ENCODE assay signal across 14 cellular contexts in genomic region chr18:51724790-51725721, GRCh38.
DNase-seq lines count a peak whose midpoint lies in the region; TF ChIP-seq lines count a peak whose summit lies in the region.
"Had no signal": no experiment of that assay in that cellular context is flagged by ENCODE, and none has a peak within 500 bp of the region (broad histone marks: within the 10 kb centered on the region; RNA-seq: fewer than 3 reads in every experiment).

No MANE protein-coding gene starts in this region.

- DNase-seq in GM13976 (ENCODE audit: low spot score) = peak; percentile 22
- DNase-seq in H9 = no peak
- DNase-seq in kidney tubule cell (ENCODE audit: low spot score) = peak; percentile 2
- no peak for DNase-seq in COLO668 (lab: John Stamatoyannopoulos, UW; ENCODE audit: unreplicated experiment)
- DNase-seq in activated T-helper 2 cell treated with anti-CD3 and anti-CD28 coated beads, Interferon-gamma antibody, Interleukin-2, Interleukin-4, amounts not matched to agents 10 μg/mL and 5 μg/mL and 100 μg/mL, durations not matched to agents 14 hours and 24 hours and 36 hours (ENCODE audit: low spot score) = no peak
- DNase-seq in activated naive CD8-positive, alpha-beta T cell treated with anti-CD3 and anti-CD28 coated beads for 36 hours = no peak
- DNase-seq in activated effector memory CD4-positive, alpha-beta T cell treated with anti-CD3 and anti-CD28 coated beads, Interleukin-2, amount 50 U/mL, for 16 hours = no peak
- DNase-seq: activated naive CD4-positive, alpha-beta T cell treated with anti-CD3 and anti-CD28 coated beads, Interleukin-2, amount 50 U/mL, for 16 hours; NCI-H1092 treated with DMSO at 0.1 percent for 48 hours; SHP77 treated with DMSO at 0.1 percent for 48 hours; small intestine; substantia nigra had no signal

- TF ChIP-seq CTCF in GM13976 (IDR thresholded peaks at IDR 0.05; ENCODE audit: borderline replicate concordance, control extremely low read depth, extremely low read depth, insufficient read depth, missing control alignments) (no peak), H9 (conservative IDR thresholded peaks at IDR 0.05) (no peak), OCI-LY3 (IDR thresholded peaks at IDR 0.05; ENCODE audit: low read depth, low read length) (no peak)

- no peak overlapping the region for H3K4me3 Mint-ChIP-seq in H9
- H3K4me3 Mint-ChIP-seq in activated T-helper 2 cell treated with anti-CD3 and anti-CD28 coated beads, Interferon-gamma antibody, Interleukin-2, Interleukin-4, amounts not matched to agents 10 μg/mL and 5 μg/mL and 100 μg/mL, durations not matched to agents 14 hours and 24 hours and 36 hours (ENCODE audit: low read depth) = no peak overlapping the region
- no peak overlapping the region for H3K4me3 Mint-ChIP-seq in activated naive CD8-positive, alpha-beta T cell treated with anti-CD3 and anti-CD28 coated beads for 36 hours

- H3K27ac ChIP-seq in H9 (ENCODE audit: insufficient read length, low read depth, low read length) = no peak overlapping the region
- peak overlapping the region; percentile 83 for H3K27ac ChIP-seq in OCI-LY3 (ENCODE audit: low read length)
- H3K27ac ChIP-seq: C4-2B had no signal

- H4K20me1 ChIP-seq in H9 (ENCODE audit: control insufficient read depth, insufficient read depth, insufficient read length) (no peaks in the 10 kb centered on the region), OCI-LY3 (ENCODE audit: insufficient read depth, low read length) (no peaks in the 10 kb centered on the region)

- H3K23me2 ChIP-seq in H9 (ENCODE audit: insufficient read length, low read depth, low read length, poor library complexity, severe bottlenecking) = no peaks in the 10 kb centered on the region

- in situ Hi-C loops in GM13976 (cut with MboI; ENCODE audit: low sequenced_read_pairs, unreplicated experiment) = no loop called here

- no peaks in the 10 kb centered on the region for H3K79me2 ChIP-seq in H9 (ENCODE audit: insufficient read depth, low read length)
- H3K79me2 ChIP-seq in OCI-LY3 (ENCODE audit: low read length) = no peaks in the 10 kb centered on the region

- H3T11ph ChIP-seq in H9 (ENCODE audit: low read length) = no peak overlapping the region

- no peak overlapping the region for H3K4ac ChIP-seq in H9 (ENCODE audit: low read depth, low read length)

- no peak overlapping the region for H2BK12ac ChIP-seq in H9 (ENCODE audit: insufficient read length, low read depth, low read length)

- peak overlapping the region; percentile 45 for H2AFZ ChIP-seq in H9 (ENCODE audit: low read length)
- H2AFZ ChIP-seq in OCI-LY3 (ENCODE audit: low read depth, low read length) = peak overlapping the region; percentile 49

- no peaks in the 10 kb centered on the region; the same call in 1 of the 2 replicates for H3K27me3 Mint-ChIP-seq in H9 (ENCODE audit: low read depth)
- H3K27me3 Mint-ChIP-seq in activated T-helper 2 cell treated with anti-CD3 and anti-CD28 coated beads, Interferon-gamma antibody, Interleukin-2, Interleukin-4, amounts not matched to agents 10 μg/mL and 5 μg/mL and 100 μg/mL, durations not matched to agents 14 hours and 24 hours and 36 hours (ENCODE audit: low read depth) = no peaks in the 10 kb centered on the region
- peaks cover 1% of the 10 kb centered on the region for H3K27me3 Mint-ChIP-seq in activated naive CD8-positive, alpha-beta T cell treated with anti-CD3 and anti-CD28 coated beads for 36 hours

- H2BK5ac ChIP-seq in H9 (ENCODE audit: insufficient read length, low read length) = no peak overlapping the region

- H3K9ac ChIP-seq in H9 (ENCODE audit: extremely low read depth, insufficient read length, low read length) (no peak overlapping the region), OCI-LY3 (ENCODE audit: low read length) (peak overlapping the region; percentile 61)

- H4K8ac ChIP-seq in H9 (replicated peaks; ENCODE audit: insufficient read length, low read depth, low read length) = no peak overlapping the region

- H3K27me3 ChIP-seq in H9 (ENCODE audit: insufficient read depth, low read length) = no peaks in the 10 kb centered on the region
- no peaks in the 10 kb centered on the region for H3K27me3 ChIP-seq in OCI-LY3 (ENCODE audit: low read depth, low read length)

- no peak overlapping the region for H3K23ac ChIP-seq in H9 (ENCODE audit: insufficient read length, low read depth, low read length)

- H3K36me3 Mint-ChIP-seq in H9 (ENCODE audit: insufficient read depth in 1 of 3, low read depth in 3 of 3) = peaks cover 0 to 4% (median 0%) of the 10 kb centered on the region in 3 experiments; a peak in 2 of 7 replicates
- H3K36me3 Mint-ChIP-seq in activated T-helper 2 cell treated with anti-CD3 and anti-CD28 coated beads, Interferon-gamma antibody, Interleukin-2, Interleukin-4, amounts not matched to agents 10 μg/mL and 5 μg/mL and 100 μg/mL, durations not matched to agents 14 hours and 24 hours and 36 hours (ENCODE audit: low read depth) = no peaks in the 10 kb centered on the region
- no peaks in the 10 kb centered on the region for H3K36me3 Mint-ChIP-seq in activated naive CD8-positive, alpha-beta T cell treated with anti-CD3 and anti-CD28 coated beads for 36 hours

- H3K4me1 ChIP-seq in H9 (ENCODE audit: insufficient read depth, low read length) (no peaks in the 10 kb centered on the region), OCI-LY3 (ENCODE audit: low read length) (peaks cover 74% of the 10 kb centered on the region)

- WGBS in H9 (ENCODE audit: extremely low coverage, insufficient read length, low lambda C conversion rate) = no CpG with 5 or more reads among the region's 9 CpGs

- no peak overlapping the region for H3K4me2 ChIP-seq in H9 (ENCODE audit: insufficient read depth, insufficient read length, low read length)
- peak overlapping the region; percentile 77 for H3K4me2 ChIP-seq in OCI-LY3 (ENCODE audit: low read length)

- no peak overlapping the region for H3K14ac ChIP-seq in H9 (ENCODE audit: insufficient read depth, low read length)

- peaks cover 6% of the 10 kb centered on the region for H3K36me3 ChIP-seq in OCI-LY3 (replicated peaks; ENCODE audit: low read depth, low read length)

- H3K4me1 Mint-ChIP-seq in H9 = peaks cover 6 to 7% of the 10 kb centered on the region in 2 experiments
- no peaks in the 10 kb centered on the region for H3K4me1 Mint-ChIP-seq in activated T-helper 2 cell treated with anti-CD3 and anti-CD28 coated beads, Interferon-gamma antibody, Interleukin-2, Interleukin-4, amounts not matched to agents 10 μg/mL and 5 μg/mL and 100 μg/mL, durations not matched to agents 14 hours and 24 hours and 36 hours (ENCODE audit: low read depth)
- no peaks in the 10 kb centered on the region for H3K4me1 Mint-ChIP-seq in activated naive CD8-positive, alpha-beta T cell treated with anti-CD3 and anti-CD28 coated beads for 36 hours

- H2AK5ac ChIP-seq in H9 (ENCODE audit: insufficient read length, low read length) = no peak overlapping the region

- H4K91ac ChIP-seq in H9 (ENCODE audit: insufficient read length, low read depth, low read length) = no peak overlapping the region

- no peaks in the 10 kb centered on the region for H3K79me1 ChIP-seq in H9 (ENCODE audit: insufficient read depth, low read depth, low read length, poor library complexity, severe bottlenecking)

- no peak overlapping the region for H2BK20ac ChIP-seq in H9 (ENCODE audit: low read depth, low read length, poor library complexity, severe bottlenecking)

- no peak overlapping the region for H4K5ac ChIP-seq in H9 (ENCODE audit: insufficient read length, low read depth, low read length)

- no peaks in the 10 kb centered on the region for H3K9me3 ChIP-seq in H9 (ENCODE audit: control insufficient read depth, low read depth, low read length)
- peaks cover 2% of the 10 kb centered on the region; the same call in 1 of the 2 replicates for H3K9me3 ChIP-seq in OCI-LY3 (ENCODE audit: insufficient read depth, low read length)

- peaks cover 0 to 3% of the 10 kb centered on the region in 2 experiments; a peak in 2 of 5 replicates for H3K9me3 Mint-ChIP-seq in H9
- H3K9me3 Mint-ChIP-seq in activated T-helper 2 cell treated with anti-CD3 and anti-CD28 coated beads, Interferon-gamma antibody, Interleukin-2, Interleukin-4, amounts not matched to agents 10 μg/mL and 5 μg/mL and 100 μg/mL, durations not matched to agents 14 hours and 24 hours and 36 hours = no peaks in the 10 kb centered on the region
- no peaks in the 10 kb centered on the region for H3K9me3 Mint-ChIP-seq in activated naive CD8-positive, alpha-beta T cell treated with anti-CD3 and anti-CD28 coated beads for 36 hours

- no peak overlapping the region for H3K56ac ChIP-seq in H9 (ENCODE audit: insufficient read length, low read depth, low read length)

- H3K18ac ChIP-seq in H9 (ENCODE audit: insufficient read length, low read depth, low read length) = no peak overlapping the region

- peak overlapping the region; percentile 1 to 65 (median 62); a peak in 3 of 7 replicates for H3K27ac Mint-ChIP-seq in H9
- H3K27ac Mint-ChIP-seq in activated T-helper 2 cell treated with anti-CD3 and anti-CD28 coated beads, Interferon-gamma antibody, Interleukin-2, Interleukin-4, amounts not matched to agents 10 μg/mL and 5 μg/mL and 100 μg/mL, durations not matched to agents 14 hours and 24 hours and 36 hours = no peak overlapping the region
- H3K27ac Mint-ChIP-seq in activated naive CD8-positive, alpha-beta T cell treated with anti-CD3 and anti-CD28 coated beads for 36 hours = no peak overlapping the region

- peak overlapping the region; percentile 19 for H3K4me3 ChIP-seq in OCI-LY3 (ENCODE audit: low read length)

- H2BK15ac ChIP-seq in H9 (ENCODE audit: low read depth, low read length) = no peak overlapping the region

- intact Hi-C loops in activated T-helper 2 cell treated with anti-CD3 and anti-CD28 coated beads, Interferon-gamma antibody, Interleukin-2, Interleukin-4, amounts not matched to agents 10 μg/mL and 5 μg/mL and 100 μg/mL, durations not matched to agents 14 hours and 24 hours and 36 hours (cut with micrococcal nuclease) = no loop called here

- H2BK120ac ChIP-seq in H9 (ENCODE audit: low read depth, low read length, poor library complexity, severe bottlenecking) = no peak overlapping the region

Comparison
In these comparisons a context has a peak if more than half of its experiments do, and no peak if none do; other contexts are left out.
1. DNase-seq: peak in GM13976 (single experiment) and kidney tubule cell (single experiment); none in H9 (single experiment), COLO668 (single experiment), activated T-helper 2 cell treated with anti-CD3 and anti-CD28 coated beads, Interferon-gamma antibody, Interleukin-2, Interleukin-4, amounts not matched to agents 10 μg/mL and 5 μg/mL and 100 μg/mL, durations not matched to agents 14 hours and 24 hours and 36 hours (single experiment), activated naive CD8-positive, alpha-beta T cell treated with anti-CD3 and anti-CD28 coated beads for 36 hours (single experiment) and activated effector memory CD4-positive, alpha-beta T cell treated with anti-CD3 and anti-CD28 coated beads, Interleukin-2, amount 50 U/mL, for 16 hours (single experiment).
2. H3K27ac Mint-ChIP-seq: peak in H9 (3 of 3); none in activated T-helper 2 cell treated with anti-CD3 and anti-CD28 coated beads, Interferon-gamma antibody, Interleukin-2, Interleukin-4, amounts not matched to agents 10 μg/mL and 5 μg/mL and 100 μg/mL, durations not matched to agents 14 hours and 24 hours and 36 hours (single experiment) and activated naive CD8-positive, alpha-beta T cell treated with anti-CD3 and anti-CD28 coated beads for 36 hours (single experiment).